9 cellular contexts compared by ENCODE assay signal in genomic region chr6:15248451-15249370, GRCh38. TPM values are rescaled to one million over a fixed set of nuclear protein-coding genes. Genes with fewer than 3 reads are reported as not detected.
DNase-seq lines count a peak whose midpoint lies in the region; ATAC-seq, FAIRE-seq and TF ChIP-seq lines count a peak whose summit lies in the region.
"Had no signal": no experiment of that assay in that cellular context is flagged by ENCODE, and none has a peak within 500 bp of the region (broad histone marks: within the 10 kb centered on the region; RNA-seq: fewer than 3 reads in every experiment).

No MANE protein-coding gene starts in this region.

- peak overlapping the region; percentile 98 for H3K4me3 Mint-ChIP-seq in central memory CD8-positive, alpha-beta T cell

- H3K36me3 ChIP-seq in kidney (ENCODE audit: control insufficient read depth in 1 of 2, insufficient read depth in 2 of 2, low read length in 2 of 2) = no peaks in the 10 kb centered on the region

- H3K27ac ChIP-seq in 22Rv1 = peak overlapping the region; percentile 76
- H3K27ac ChIP-seq in kidney (ENCODE audit: low read depth in 2 of 2, low read length in 2 of 2) = peak overlapping the region; percentile 73 to 93

- intact Hi-C loops in kidney (cut with DNase I) = no loop called here

- H3K4me1 ChIP-seq in kidney (ENCODE audit: control insufficient read depth in 1 of 2, insufficient read depth in 1 of 2, low read depth in 1 of 2, low read length in 2 of 2) = peaks cover 6 to 13% of the 10 kb centered on the region in 2 donors

- peaks cover 67% of the 10 kb centered on the region for H3K4me1 Mint-ChIP-seq in central memory CD8-positive, alpha-beta T cell

- H3K9ac ChIP-seq in kidney (ENCODE audit: low read length in 2 of 2) = peak overlapping the region; percentile 46 to 58

- no peaks in the 10 kb centered on the region for H3K27me3 Mint-ChIP-seq in central memory CD8-positive, alpha-beta T cell

- no peaks in the 10 kb centered on the region for H3K9me3 Mint-ChIP-seq in central memory CD8-positive, alpha-beta T cell

- DNase-seq in NCI-H446 treated with DMSO at 0.1 percent for 48 hours (lab: John Stamatoyannopoulos, UW) = peak; percentile 71
- peak; percentile 85 for DNase-seq in activated CD4-positive, CD25-positive, alpha-beta regulatory T cell treated with anti-CD3 and anti-CD28 coated beads, Interleukin-2, amount 50 U/mL, for 72 hours
- peak; percentile 89 to 96 for DNase-seq in central memory CD8-positive, alpha-beta T cell (ENCODE audit: low spot score in 2 of 2)
- peak; percentile 98 for DNase-seq in kidney
- DNase-seq in stimulated activated CD4-positive, alpha-beta T cell treated with anti-CD3 and anti-CD28 coated beads, Interleukin-12 subunit alpha, Interleukin-12 subunit beta, amount 100 ng/mL, for 4 hours = peak; percentile 91

- FAIRE-seq in kidney (lab: Jason Lieb, UNC) = no peak
- FAIRE-seq: G401.6 had no signal

- ATAC-seq in GM18873 (IDR thresholded peaks at IDR 0.05; ENCODE audit: low FRiP score, unreplicated experiment) = peak; percentile 19
- peak; percentile 36 for ATAC-seq in HG03175 (IDR thresholded peaks at IDR 0.05; ENCODE audit: unreplicated experiment)
- peak; percentile 63 for ATAC-seq in central memory CD8-positive, alpha-beta T cell (replicated peaks; ENCODE audit: extremely low read depth, poor library complexity, severe bottlenecking)

- H3K27ac Mint-ChIP-seq in central memory CD8-positive, alpha-beta T cell (ENCODE audit: low read depth) = peak overlapping the region; percentile 96

- TF ChIP-seq CTCF in 22Rv1 (IDR thresholded peaks at IDR 0.05) = peak; percentile 23
- TF ChIP-seq CTCF in kidney (IDR thresholded peaks at IDR 0.05; ENCODE audit: borderline replicate concordance, extremely low read depth, insufficient read depth) = no peak

- peak overlapping the region; percentile 77 to 85 for H3K4me3 ChIP-seq in kidney (ENCODE audit: low read length in 2 of 2)

- H3K36me3 Mint-ChIP-seq in central memory CD8-positive, alpha-beta T cell (ENCODE audit: insufficient read depth) = peaks cover 29% of the 10 kb centered on the region

- H3K9me3 ChIP-seq in kidney (ENCODE audit: control insufficient read depth in 1 of 2, low read length in 2 of 2) = no peaks in the 10 kb centered on the region

RNA-seq across cellular contexts. Expression of gene JARID2, which starts 2.8 kb away (rescaled TPM):
- total RNA-seq in kidney = 12.3 TPM
- polyA plus RNA-seq in kidney (ENCODE audit: insufficient read depth, low read depth, low replicate concordance) = 1.8 TPM

Comparison
In these comparisons a context has a peak if more than half of its experiments do, and no peak if none do; other contexts are left out.
1. Peak in every context shown above with its lines: DNase-seq, ATAC-seq, H3K4me3 ChIP-seq and H3K27ac ChIP-seq.